Comparison of ENCODE assay signal across 1 cellular context in the genomic region with DNA sequence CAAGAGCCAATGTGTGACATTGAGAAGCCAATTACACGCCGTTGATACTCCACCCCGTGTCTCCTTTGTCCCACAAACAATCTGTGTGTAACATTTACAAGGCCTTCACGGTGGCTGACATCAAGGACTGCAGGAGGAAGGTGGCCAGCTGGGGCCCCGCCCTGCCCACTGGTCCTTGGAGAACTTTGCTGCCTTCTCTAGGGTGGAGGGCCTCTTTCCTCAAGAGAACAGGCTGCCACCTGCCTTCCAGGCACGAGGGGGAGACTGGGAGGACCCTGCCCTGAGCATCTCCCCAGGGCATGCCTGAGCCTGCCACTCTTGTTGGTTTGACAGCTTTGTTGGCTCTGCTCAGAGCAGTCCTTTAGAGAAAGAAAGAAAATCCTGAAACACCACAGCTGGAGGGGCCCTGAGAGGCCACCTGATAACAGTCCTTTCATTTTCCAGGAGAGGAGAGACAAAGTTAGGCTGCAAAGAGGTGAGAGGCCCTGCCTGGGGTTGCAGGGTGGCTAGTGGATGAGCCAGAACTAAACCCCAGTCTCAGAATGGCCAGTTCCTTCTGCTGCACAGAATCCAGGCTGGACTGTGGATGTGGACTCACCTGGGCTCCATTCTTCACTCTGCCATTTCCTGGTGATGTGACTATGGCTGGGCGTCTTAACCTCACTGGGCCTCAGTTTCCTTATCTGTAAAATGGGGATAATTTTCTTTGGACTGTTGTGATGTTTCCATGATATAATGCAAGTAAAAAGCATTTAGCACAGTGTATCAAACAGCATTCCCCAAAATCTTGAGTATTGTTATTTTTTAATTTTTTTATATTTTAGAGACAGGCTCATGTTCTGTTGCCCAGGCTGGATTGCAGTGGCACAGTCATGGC.
TF ChIP-seq lines count a peak whose summit lies in the region.

No MANE protein-coding gene starts in this region.

TF ChIP-seq in H1, 55 proteins besides CTCF, POLR2A, EP300 and RAD21:
- TF ChIP-seq, protein P1, sequence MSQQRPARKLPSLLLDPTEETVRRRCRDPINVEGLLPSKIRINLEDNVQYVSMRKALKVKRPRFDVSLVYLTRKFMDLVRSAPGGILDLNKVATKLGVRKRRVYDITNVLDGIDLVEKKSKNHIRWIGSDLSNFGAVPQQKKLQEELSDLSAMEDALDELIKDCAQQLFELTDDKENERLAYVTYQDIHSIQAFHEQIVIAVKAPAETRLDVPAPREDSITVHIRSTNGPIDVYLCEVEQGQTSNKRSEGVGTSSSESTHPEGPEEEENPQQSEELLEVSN (IDR thresholded peaks at IDR 0.05), result peak; percentile 63
- TF ChIP-seq GTF2F1 (IDR thresholded peaks at IDR 0.05; ENCODE audit: borderline replicate concordance, low read depth, low read length) (no peak), EGR1 (IDR thresholded peaks at IDR 0.05; ENCODE audit: borderline replicate concordance, low read depth, low read length) (no peak)
- TF ChIP-seq, protein P2, sequence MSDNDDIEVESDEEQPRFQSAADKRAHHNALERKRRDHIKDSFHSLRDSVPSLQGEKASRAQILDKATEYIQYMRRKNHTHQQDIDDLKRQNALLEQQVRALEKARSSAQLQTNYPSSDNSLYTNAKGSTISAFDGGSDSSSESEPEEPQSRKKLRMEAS (IDR thresholded peaks at IDR 0.05), result peak; percentile 45; the same call in 1 of the 2 replicates
